In genomic region chr15:29711531-29711930, GRCh38 we compare ENCODE assay signal across 29 cellular contexts.
"Had no signal": no experiment of that assay in that cellular context is flagged by ENCODE, and none has a peak within 500 bp of the region (broad histone marks: within the 10 kb centered on the region; RNA-seq: fewer than 3 reads in every experiment).

No MANE protein-coding gene starts in this region.

- H3K27ac Mint-ChIP-seq: activated CD8-positive, alpha-beta memory T cell treated with anti-CD3 and anti-CD28 coated beads, Interleukin-2, amount 10 ng/mL, durations not matched to agents 7 days and 5 days; activated CD8-positive, alpha-beta T cell treated with anti-CD3 and anti-CD28 coated beads, Interleukin-2, amount 10 ng/mL, durations not matched to agents 7 days and 5 days; activated naive CD8-positive, alpha-beta T cell; activated T-helper 2 cell treated with anti-CD3 and anti-CD28 coated beads, Interferon-gamma antibody, Interleukin-2, Interleukin-4, amounts not matched to agents 10 μg/mL and 5 μg/mL and 100 μg/mL, durations not matched to agents 14 hours and 24 hours and 36 hours; naive B cell; stimulated activated naive CD8-positive, alpha-beta T cell treated with anti-CD3 and anti-CD28 coated beads, Interleukin-15, Interleukin-2, amounts not matched to agents 100 ng/mL and 50 ng/mL, for 24 hours; T-helper 17 cell; WTC11 had no signal

- H3K27me3 Mint-ChIP-seq: naive B cell; stimulated activated naive CD8-positive, alpha-beta T cell treated with anti-CD3 and anti-CD28 coated beads, Interleukin-15, Interleukin-2, amounts not matched to agents 100 ng/mL and 50 ng/mL, for 24 hours had no signal

- ATAC-seq: activated CD8-positive, alpha-beta memory T cell treated with anti-CD3 and anti-CD28 coated beads, Interleukin-2, amount 10 ng/mL, durations not matched to agents 7 days and 5 days; activated CD8-positive, alpha-beta T cell treated with anti-CD3 and anti-CD28 coated beads, Interleukin-2, amount 10 ng/mL, durations not matched to agents 7 days and 5 days; esophagus mucosa; mucosa of descending colon; right cardiac atrium; SK-N-SH treated with all-trans-retinoic acid at 6 μM for 48 hours; T-helper 17 cell; WTC11 had no signal

- H3K4me3 ChIP-seq: adrenal gland, left lung, lung, mucosa of descending colon, thoracic aorta had no signal

- H3K9me3 Mint-ChIP-seq: activated T-helper 2 cell treated with anti-CD3 and anti-CD28 coated beads, Interferon-gamma antibody, Interleukin-2, Interleukin-4, amounts not matched to agents 10 μg/mL and 5 μg/mL and 100 μg/mL, durations not matched to agents 14 hours and 24 hours and 36 hours; naive B cell; stimulated activated naive CD8-positive, alpha-beta T cell treated with anti-CD3 and anti-CD28 coated beads, Interleukin-15, Interleukin-2, amounts not matched to agents 100 ng/mL and 50 ng/mL, for 24 hours; WTC11 had no signal

- FAIRE-seq: frontal cortex, urothelium cell line had no signal

- H3K4me3 Mint-ChIP-seq: activated CD8-positive, alpha-beta memory T cell treated with anti-CD3 and anti-CD28 coated beads, Interleukin-2, amount 10 ng/mL, durations not matched to agents 7 days and 5 days; activated CD8-positive, alpha-beta T cell treated with anti-CD3 and anti-CD28 coated beads, Interleukin-2, amount 10 ng/mL, durations not matched to agents 7 days and 5 days; activated naive CD8-positive, alpha-beta T cell; naive B cell; stimulated activated naive CD8-positive, alpha-beta T cell treated with anti-CD3 and anti-CD28 coated beads, Interleukin-15, Interleukin-2, amounts not matched to agents 100 ng/mL and 50 ng/mL, for 24 hours; T-helper 17 cell; WTC11 had no signal

- H3K9me3 ChIP-seq: adrenal gland, left lung, mucosa of descending colon, thoracic aorta had no signal

- H3K27ac ChIP-seq: adrenal gland, left lung, thoracic aorta had no signal

- H3K4me1 ChIP-seq: adrenal gland, left lung had no signal

- H3K27me3 ChIP-seq: adrenal gland, left lung had no signal

- H3K36me3 Mint-ChIP-seq: activated CD8-positive, alpha-beta memory T cell treated with anti-CD3 and anti-CD28 coated beads, Interleukin-2, amount 10 ng/mL, durations not matched to agents 7 days and 5 days; activated naive CD8-positive, alpha-beta T cell; naive B cell had no signal

- H3K4me1 Mint-ChIP-seq: activated CD8-positive, alpha-beta memory T cell treated with anti-CD3 and anti-CD28 coated beads, Interleukin-2, amount 10 ng/mL, durations not matched to agents 7 days and 5 days; naive B cell; T-helper 17 cell; WTC11 had no signal

- DNase-seq: activated CD4-positive, alpha-beta T cell treated with anti-CD3 and anti-CD28 coated beads for 1 hour; activated CD4-positive, alpha-beta T cell treated with anti-CD3 and anti-CD28 coated beads, Interleukin-2, amount 50 U/mL, for 1 hour; activated CD8-positive, alpha-beta memory T cell treated with anti-CD3 and anti-CD28 coated beads, Interleukin-2, amount 10 ng/mL, durations not matched to agents 7 days and 5 days; activated CD8-positive, alpha-beta T cell treated with anti-CD3 and anti-CD28 coated beads, Interleukin-2, amount 10 ng/mL, durations not matched to agents 7 days and 5 days; activated naive CD4-positive, alpha-beta T cell treated with Interleukin-2 at 50 U/mL for 16 hours; activated T-cell treated with anti-CD3 and anti-CD28 coated beads, Interleukin-2, amount 50 U/mL, for 48 hours; adrenal gland; aorta; caudate nucleus; kidney glomerular epithelial cell; left lung; mesendoderm; mucosa of descending colon; naive B cell; nucleus accumbens; right cardiac atrium; stimulated activated CD4-positive, alpha-beta T cell treated with anti-CD3 and anti-CD28 coated beads, Interleukin-2, amount 100 ng/mL, for 48 hours; T-helper 17 cell; trophoblast cell had no signal
